17 cellular contexts compared by ENCODE assay signal in genomic region chr21:14699433-14700410, GRCh38.
"Had no signal": no experiment of that assay in that cellular context is flagged by ENCODE, and none has a peak within 500 bp of the region (broad histone marks: within the 10 kb centered on the region; RNA-seq: fewer than 3 reads in every experiment).

No MANE protein-coding gene starts in this region.

- ATAC-seq: left ventricle myocardium superior; natural killer cell treated with Interleukin-12 subunit alpha and Interleukin-12 subunit beta and Interleukin-15 and Interleukin-18, amount 100 ng/mL, for 72 hours; right cardiac atrium; stimulated activated naive CD8-positive, alpha-beta T cell treated with anti-CD3 and anti-CD28 coated beads, Interleukin-15, Interleukin-2, amounts not matched to agents 100 U/mL and 50 U/mL, for 24 hours; WTC11 had no signal

- H3K36me3 ChIP-seq: breast epithelium, suprapubic skin had no signal

- H3K27ac ChIP-seq: breast epithelium, suprapubic skin had no signal

- H3K27me3 ChIP-seq: breast epithelium, suprapubic skin had no signal

- DNase-seq: activated CD4-positive, alpha-beta T cell treated with anti-CD3 and anti-CD28 coated beads for 48 hours; activated CD8-positive, alpha-beta memory T cell treated with anti-CD3 and anti-CD28 coated beads, Interleukin-2, amount 50 U/mL, for 48 hours; activated naive CD4-positive, alpha-beta T cell; anterior cingulate cortex; islet precursor cell; left ventricle myocardium superior; mesenchymal stem cell; nucleus accumbens; right cardiac atrium; small intestine; stimulated activated CD4-positive, alpha-beta T cell treated with anti-CD3 and anti-CD28 coated beads, Interleukin-4, amount 100 ng/mL, for 24 hours; stimulated activated naive CD8-positive, alpha-beta T cell treated with anti-CD3 and anti-CD28 coated beads, Interleukin-15, Interleukin-2, amounts not matched to agents 100 U/mL and 50 U/mL, for 24 hours; T-helper 2 cell had no signal

- H3K4me3 ChIP-seq: breast epithelium, suprapubic skin had no signal

- H3K9me3 ChIP-seq: breast epithelium, suprapubic skin had no signal

- H3K4me1 ChIP-seq: breast epithelium, suprapubic skin had no signal
